ENCODE assay signal across 8 cellular contexts in genomic region chr17:42017866-42018200, GRCh38. TPM values are rescaled to one million over a fixed set of nuclear protein-coding genes. Genes with fewer than 3 reads are reported as not detected.
A peak's percentile ranks its signal among the peaks of the same experiment; 100 is the strongest.
DNase-seq lines count a peak whose midpoint lies in the region; ATAC-seq, FAIRE-seq and TF ChIP-seq lines count a peak whose summit lies in the region.

No MANE protein-coding gene starts in this region.

- TF ChIP-seq POLR2A in gastroesophageal sphincter (IDR thresholded peaks at IDR 0.05): no peak

- H3K9me3 ChIP-seq in gastroesophageal sphincter (no peaks in the 10 kb centered on the region), small intestine (ENCODE audit: control insufficient read depth, low read depth) (no peaks in the 10 kb centered on the region)

- no peaks in the 10 kb centered on the region for H3K27me3 ChIP-seq in gastroesophageal sphincter
- H3K27me3 ChIP-seq in small intestine (ENCODE audit: control insufficient read depth in 2 of 2, insufficient read depth in 2 of 2, low read length in 2 of 2): no peaks in the 10 kb centered on the region

- H3K36me3 ChIP-seq in gastroesophageal sphincter (peaks cover 0 to 13% of the 10 kb centered on the region in 2 donors), small intestine (ENCODE audit: control insufficient read depth in 2 of 2, insufficient read depth in 2 of 2, low read length in 2 of 2) (no peaks in the 10 kb centered on the region)

- peaks cover 0 to 69% (median 37%) of the 10 kb centered on the region in 3 donors for H3K4me1 ChIP-seq in gastroesophageal sphincter
- peaks cover 0 to 3% of the 10 kb centered on the region in 2 donors for H3K4me1 ChIP-seq in small intestine (ENCODE audit: control insufficient read depth in 2 of 2, insufficient read depth in 1 of 2, low read depth in 1 of 2, low read length in 1 of 2)

- no peak for ATAC-seq in gastroesophageal sphincter
- no peak for ATAC-seq in GM21737 (IDR thresholded peaks at IDR 0.05; ENCODE audit: unreplicated experiment)
- no peak for ATAC-seq in GM19324 (IDR thresholded peaks at IDR 0.05; ENCODE audit: low FRiP score, unreplicated experiment)

- peak; percentile 41 for DNase-seq in stimulated activated CD4-positive, alpha-beta T cell treated with anti-CD3 and anti-CD28 coated beads, Interleukin-1b, Interleukin-23, amount 100 ng/mL, for 48 hours
- DNase-seq in stimulated activated CD4-positive, alpha-beta T cell treated with anti-CD3 and anti-CD28 coated beads, Interleukin-4, amount 100 ng/mL, for 24 hours: no peak
- DNase-seq in small intestine (no peak), NCI-H345 (lab: John Stamatoyannopoulos, UW) (no peak)

- no peak for TF ChIP-seq CTCF in WI38 (IDR thresholded peaks at IDR 0.05; ENCODE audit: low read depth, low read length)
- TF ChIP-seq CTCF in gastroesophageal sphincter (IDR thresholded peaks at IDR 0.05): no peak

- H3K4me3 ChIP-seq in WI38 (ENCODE audit: low read depth, low read length): peak overlapping the region; percentile 95
- H3K4me3 ChIP-seq in gastroesophageal sphincter: peak overlapping the region; percentile 83 to 87
- peak overlapping the region; percentile 76 to 94 for H3K4me3 ChIP-seq in small intestine (ENCODE audit: low read depth in 1 of 2, low read length in 2 of 2)

- FAIRE-seq in small intestine (lab: Jason Lieb, UNC): no peak

- TF ChIP-seq EP300 in gastroesophageal sphincter (IDR thresholded peaks at IDR 0.05): no peak

- WGBS in gastroesophageal sphincter (ENCODE audit: low coverage in 1 of 2), 2 donors: 4 to 13% methylated on average over 2 to 4 of the region's 11 CpGs
- WGBS in small intestine, 3 donors: 3 to 4% (median 4%) methylated on average over 11 of the region's 11 CpGs

- H3K27ac ChIP-seq in gastroesophageal sphincter (peak overlapping the region; percentile 81 to 95 (median 90)), small intestine (ENCODE audit: low read depth in 1 of 2, low read length in 1 of 2) (peak overlapping the region; percentile 83 to 95)

RNA-seq across cellular contexts. Expression of gene DNAJC7, which starts 0.6 kb away (rescaled TPM):
- total RNA-seq in gastroesophageal sphincter: 10 to 100 TPM; 41.9 to 59.6 (median 54.4) TPM
- polyA plus RNA-seq in small intestine: 10 to 100 TPM; 70.0 to 79.4 (median 70.0) TPM

RNA-seq across cellular contexts. Expression of gene NKIRAS2, which starts 2.1 kb away (rescaled TPM):
- 10 to 100 TPM; 40.1 to 72.3 (median 52.8) TPM for total RNA-seq in gastroesophageal sphincter
- polyA plus RNA-seq in small intestine: 10 to 100 TPM; 21.1 to 28.9 (median 23.3) TPM

RNA-seq across cellular contexts. Expression of gene C17orf113, which starts 32.6 kb away (rescaled TPM):
- total RNA-seq in gastroesophageal sphincter: 1 to 10 TPM in 1 of 4 donors, under 1 TPM in 3; 0.27 to 1.4 (median 0.58) TPM
- under 1 TPM; 0.22 to 0.54 (median 0.49) TPM for polyA plus RNA-seq in small intestine

RNA-seq across cellular contexts. Expression of gene CNP, which starts 51.2 kb away (rescaled TPM):
- total RNA-seq in gastroesophageal sphincter: 10 to 100 TPM; 56.7 to 97.9 (median 64.7) TPM
- 10 to 100 TPM; 13.2 to 37.4 (median 19.5) TPM for polyA plus RNA-seq in small intestine
